10 cellular contexts compared by ENCODE assay signal in the genomic region with DNA sequence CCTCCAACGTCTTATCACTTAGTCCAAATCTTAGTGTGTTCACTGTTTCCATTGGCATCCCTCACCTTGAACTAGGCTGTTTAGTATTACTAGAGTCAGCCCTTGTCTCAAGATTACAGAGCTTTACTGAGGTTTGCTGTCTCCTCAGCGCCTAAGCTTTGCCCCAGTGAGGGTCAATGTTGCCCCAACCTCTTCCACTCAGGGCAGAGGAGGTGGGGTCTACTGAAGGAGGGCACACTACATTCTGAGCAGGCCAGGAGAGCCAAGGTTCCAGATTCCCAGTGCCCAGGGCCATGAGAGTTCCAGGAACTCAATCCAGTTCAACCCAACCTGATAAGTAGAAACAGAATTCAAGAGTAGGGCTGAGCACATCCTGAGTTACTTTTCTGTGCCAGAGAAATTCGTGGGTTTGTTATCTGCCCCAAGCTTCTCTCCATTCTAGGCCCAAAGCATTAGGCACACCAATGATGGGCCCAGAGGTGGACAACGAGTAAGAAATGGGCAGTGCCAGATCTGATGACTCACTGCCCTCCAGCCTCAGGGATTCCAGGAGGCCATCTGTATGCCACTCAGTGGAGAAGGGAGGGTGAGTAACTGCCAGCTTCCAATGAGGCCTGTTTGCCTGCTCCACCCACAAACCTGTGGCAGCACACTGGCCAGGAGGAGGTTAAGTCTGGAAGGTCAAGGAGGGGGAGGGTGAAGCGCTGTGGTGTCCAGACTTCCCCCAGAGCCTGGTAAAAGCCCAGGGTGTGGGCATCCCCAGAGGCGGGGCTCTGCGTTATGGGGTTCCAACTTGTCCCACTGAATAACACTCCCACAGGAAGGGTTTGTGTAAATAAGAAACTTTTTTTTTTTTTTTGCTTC. TPM values are rescaled to one million over a fixed set of nuclear protein-coding genes. Genes with fewer than 3 reads are reported as not detected.
A peak's percentile ranks its signal among the peaks of the same experiment; 100 is the strongest.
DNase-seq lines count a peak whose midpoint lies in the region; ATAC-seq lines count a peak whose summit lies in the region.
"Had no signal": no experiment of that assay in that cellular context is flagged by ENCODE, and none has a peak within 500 bp of the region (broad histone marks: within the 10 kb centered on the region; RNA-seq: fewer than 3 reads in every experiment).

No MANE protein-coding gene starts in this region.

- no peaks in the 10 kb centered on the region for H3K9me3 Mint-ChIP-seq in memory B cell
- H3K9me3 Mint-ChIP-seq: stimulated activated naive CD8-positive, alpha-beta T cell treated with anti-CD3 and anti-CD28 coated beads, Interleukin-15, amount 100 ng/mL, for 72 hours had no signal

- H3K36me3 ChIP-seq in ACC112 (ENCODE audit: insufficient read depth, low read length) (peaks cover 11% of the 10 kb centered on the region; the same call in 1 of the 2 replicates), MG63 (peaks cover 70% of the 10 kb centered on the region)

- H3K4me3 ChIP-seq in ACC112 (ENCODE audit: low read depth, low read length) (no peak overlapping the region), MG63 (no peak overlapping the region)
- H3K4me3 ChIP-seq: BLaER1 treated with 17β-estradiol and CSF1 and Interleukin-3, amounts not matched to agents 10 nM and 100 nM had no signal

- peaks cover 26% of the 10 kb centered on the region for H3K4me1 ChIP-seq in ACC112 (ENCODE audit: control insufficient read depth, insufficient read depth, low read length, unreplicated experiment)

- no peaks in the 10 kb centered on the region for H3K79me2 ChIP-seq in ACC112 (ENCODE audit: control insufficient read depth, insufficient read depth, low read length, unreplicated experiment)

- H2AFZ ChIP-seq in ACC112 (ENCODE audit: low read length, unreplicated experiment) = no peak overlapping the region

- H3K27me3 ChIP-seq in ACC112 (ENCODE audit: insufficient read depth, low read length) (no peaks in the 10 kb centered on the region), MG63 (no peaks in the 10 kb centered on the region)

- peak overlapping the region; percentile 49 for H3K27ac ChIP-seq in ACC112 (ENCODE audit: low read depth, low read length)
- H3K27ac ChIP-seq: BLaER1 treated with 17β-estradiol and CSF1 and Interleukin-3, amounts not matched to agents 10 nM and 100 nM had no signal

- peaks cover 5% of the 10 kb centered on the region for H3K36me3 Mint-ChIP-seq in memory B cell

- peaks cover 3% of the 10 kb centered on the region for H3K27me3 Mint-ChIP-seq in memory B cell

- H3K4me3 Mint-ChIP-seq in memory B cell = no peak overlapping the region
- H3K4me3 Mint-ChIP-seq: stimulated activated naive CD8-positive, alpha-beta T cell treated with anti-CD3 and anti-CD28 coated beads, Interleukin-15, amount 100 ng/mL, for 72 hours had no signal

- H3K9me3 ChIP-seq in MG63 = no peaks in the 10 kb centered on the region
- H3K9me3 ChIP-seq: BLaER1 treated with 17β-estradiol and CSF1 and Interleukin-3, amounts not matched to agents 10 nM and 100 nM had no signal

- DNase-seq in MG63 (peak; percentile 98), dermis blood vessel endothelial cell (peak; percentile 59), memory B cell (ENCODE audit: low spot score in 2 of 2) (no peak), medulla oblongata (ENCODE audit: extremely low spot score) (no peak), NCI-H146 (lab: John Stamatoyannopoulos, UW) (no peak)
- no peak for DNase-seq in activated CD4-positive, CD25-positive, alpha-beta regulatory T cell treated with anti-CD3 and anti-CD28 coated beads, Interleukin-2, amount 50 U/mL, for 72 hours
- DNase-seq: stimulated activated naive CD8-positive, alpha-beta T cell treated with anti-CD3 and anti-CD28 coated beads, Interleukin-15, amount 100 ng/mL, for 72 hours had no signal

- no peak for ATAC-seq in memory B cell (ENCODE audit: low read depth)
- ATAC-seq in GM19463 (IDR thresholded peaks at IDR 0.05; ENCODE audit: unreplicated experiment) = no peak
- ATAC-seq: stimulated activated naive CD8-positive, alpha-beta T cell treated with anti-CD3 and anti-CD28 coated beads, Interleukin-15, amount 100 ng/mL, for 72 hours had no signal

- peaks cover 10% of the 10 kb centered on the region for H3K4me1 Mint-ChIP-seq in memory B cell

- peak overlapping the region; percentile 13 for H3K27ac Mint-ChIP-seq in memory B cell
- H3K27ac Mint-ChIP-seq: stimulated activated naive CD8-positive, alpha-beta T cell treated with anti-CD3 and anti-CD28 coated beads, Interleukin-15, amount 100 ng/mL, for 72 hours had no signal

RNA-seq across cellular contexts. Expression of a gene that starts 8.2 kb away (rescaled TPM):
- 1.4 and 4.0 TPM in 2 replicates for total RNA-seq in MG63 (2014; rRNA removed; shearing (Covaris generic); ENCODE audit: low replicate concordance)
- total RNA-seq in dermis blood vessel endothelial cell = 6.4 and 7.7 TPM in 2 replicates

RNA-seq across cellular contexts. Expression of a gene that starts 9.5 kb away (rescaled TPM):
- 16.5 and 54.1 TPM in 2 replicates for total RNA-seq in MG63 (2014; rRNA removed; shearing (Covaris generic); ENCODE audit: low replicate concordance)
- total RNA-seq in dermis blood vessel endothelial cell = 12.9 and 20.0 TPM in 2 replicates

RNA-seq across cellular contexts. Expression of a gene that starts 14.3 kb away (rescaled TPM):
- 5.7 TPM in 1 of 2 replicates, not detected in the other for total RNA-seq in MG63 (2014; rRNA removed; shearing (Covaris generic); ENCODE audit: low replicate concordance)
- total RNA-seq in dermis blood vessel endothelial cell = 5.1 and 7.9 TPM in 2 replicates

RNA-seq across cellular contexts. Expression of a gene that starts 15.0 kb away (rescaled TPM):
- total RNA-seq in MG63 (2014; rRNA removed; shearing (Covaris generic); ENCODE audit: low replicate concordance) = 9.2 and 9.3 TPM in 2 replicates
- 12.3 and 41.2 TPM in 2 replicates for total RNA-seq in dermis blood vessel endothelial cell

RNA-seq across cellular contexts. Expression of a gene that starts 57.8 kb away (rescaled TPM):
- 65.4 and 69.8 TPM in 2 replicates for total RNA-seq in MG63 (2014; rRNA removed; shearing (Covaris generic); ENCODE audit: low replicate concordance)
- 27.6 and 62.5 TPM in 2 replicates for total RNA-seq in dermis blood vessel endothelial cell

Comparison
In these comparisons a context has a peak if more than half of its experiments do, and no peak if none do; other contexts are left out.
1. DNase-seq: peak in MG63 (single experiment) and dermis blood vessel endothelial cell (single experiment); none in memory B cell (0 of 2), medulla oblongata (single experiment), NCI-H146 (single experiment) and activated CD4-positive, CD25-positive, alpha-beta regulatory T cell treated with anti-CD3 and anti-CD28 coated beads, Interleukin-2, amount 50 U/mL, for 72 hours (single experiment).